ENCODE assay signal across 1 cellular context in genomic region chr6:43785220-43785752, GRCh38.
TF ChIP-seq lines count a peak whose summit lies in the region.

No MANE protein-coding gene starts in this region.

TF ChIP-seq in K562, 482 proteins besides CTCF, POLR2A, EP300 and RAD21 (continued from another document and continues in another):
- TF ChIP-seq ZNF316 (IDR thresholded peaks at IDR 0.05), result no peak
- TF ChIP-seq BCLAF1 (IDR thresholded peaks at IDR 0.05; ENCODE audit: borderline replicate concordance in 1 of 2, control insufficient read depth in 1 of 2, low read depth in 2 of 2, low read length in 1 of 2), result no peak
- TF ChIP-seq HMBOX1 (IDR thresholded peaks at IDR 0.05), result no peak
- no peak for TF ChIP-seq RBM14 (IDR thresholded peaks at IDR 0.05; ENCODE audit: borderline replicate concordance, insufficient read depth, low read depth, low read length)
- 0 out of 2 replicates have a peak, but pooled peaks have one; percentile 29 for TF ChIP-seq HDGF (IDR thresholded peaks at IDR 0.05)
- TF ChIP-seq TFE3 (CRISPR knock-in tag; IDR thresholded peaks at IDR 0.05), result no peak
- TF ChIP-seq ZNF143 (CRISPR knock-in tag; IDR thresholded peaks at IDR 0.05), result no peak
- TF ChIP-seq HEY1 (CRISPR knock-in tag; IDR thresholded peaks at IDR 0.05; ENCODE audit: borderline replicate concordance), result no peak
- TF ChIP-seq C11orf30 (IDR thresholded peaks at IDR 0.05; ENCODE audit: low read depth), result no peak
- no peak for TF ChIP-seq CC2D1A (IDR thresholded peaks at IDR 0.05)
- no peak for TF ChIP-seq PML (IDR thresholded peaks at IDR 0.05; ENCODE audit: low read length)
- no peak for TF ChIP-seq SMAD1 (IDR thresholded peaks at IDR 0.05; ENCODE audit: low read depth, low read length, partially characterized antibody)
- no peak for TF ChIP-seq CHD7 (IDR thresholded peaks at IDR 0.05; ENCODE audit: low read depth, low read length)
- TF ChIP-seq TEAD1 (CRISPR knock-in tag; IDR thresholded peaks at IDR 0.05), result peak in 1 of 2 experiments; percentile 39; a peak in 1 of 4 replicates
- TF ChIP-seq ZFX (CRISPR knock-in tag; IDR thresholded peaks at IDR 0.05), result 0 out of 2 replicates have a peak, but pooled peaks have one; percentile 16
- no peak for TF ChIP-seq CSDE1 (IDR thresholded peaks at IDR 0.05)
- TF ChIP-seq NFE2 (IDR thresholded peaks at IDR 0.05; ENCODE audit: low read depth), result no peak
- TF ChIP-seq RERE (CRISPR knock-in tag; IDR thresholded peaks at IDR 0.05; ENCODE audit: borderline replicate concordance), result no peak
- TF ChIP-seq ZKSCAN3 (CRISPR knock-in tag; IDR thresholded peaks at IDR 0.05), result no peak
- TF ChIP-seq FOXJ2 (tag; IDR thresholded peaks at IDR 0.05), result no peak
- no peak for TF ChIP-seq ZBTB9 (CRISPR knock-in tag; IDR thresholded peaks at IDR 0.05)
- TF ChIP-seq CCNT2 (IDR thresholded peaks at IDR 0.05; ENCODE audit: borderline replicate concordance, extremely low read depth, insufficient read length, low read depth, low read length), result peak; percentile 50
- TF ChIP-seq SAP30 (IDR thresholded peaks at IDR 0.05; ENCODE audit: borderline replicate concordance, insufficient read depth, low read depth, low read length, poor library complexity, severe bottlenecking), result no peak
- no peak for TF ChIP-seq MCM5 (IDR thresholded peaks at IDR 0.05; ENCODE audit: low read depth)
- no peak for TF ChIP-seq IRF2 (CRISPR knock-in tag; IDR thresholded peaks at IDR 0.05)
- no peak for TF ChIP-seq ZSCAN32 (CRISPR knock-in tag; IDR thresholded peaks at IDR 0.05)
- TF ChIP-seq DNMT1 (IDR thresholded peaks at IDR 0.05), result 0 out of 2 replicates have a peak, but pooled peaks have one; percentile 29
- peak; percentile 53; the same call in 1 of the 2 replicates for TF ChIP-seq TARDBP (IDR thresholded peaks at IDR 0.05)
- no peak for TF ChIP-seq CHD1 (IDR thresholded peaks at IDR 0.05; ENCODE audit: low read length)
- TF ChIP-seq PHB2 (IDR thresholded peaks at IDR 0.05; ENCODE audit: low read depth), result no peak
- no peak for TF ChIP-seq FOSL1 (tag; conservative IDR thresholded peaks at IDR 0.05)
- TF ChIP-seq PCBP1 (IDR thresholded peaks at IDR 0.05; ENCODE audit: low read depth, low read length, poor library complexity, severe bottlenecking), result no peak
- no peak for TF ChIP-seq HNRNPUL1 (IDR thresholded peaks at IDR 0.05; ENCODE audit: low read length)
